ENCODE assay signal across 24 cellular contexts in the genomic region with DNA sequence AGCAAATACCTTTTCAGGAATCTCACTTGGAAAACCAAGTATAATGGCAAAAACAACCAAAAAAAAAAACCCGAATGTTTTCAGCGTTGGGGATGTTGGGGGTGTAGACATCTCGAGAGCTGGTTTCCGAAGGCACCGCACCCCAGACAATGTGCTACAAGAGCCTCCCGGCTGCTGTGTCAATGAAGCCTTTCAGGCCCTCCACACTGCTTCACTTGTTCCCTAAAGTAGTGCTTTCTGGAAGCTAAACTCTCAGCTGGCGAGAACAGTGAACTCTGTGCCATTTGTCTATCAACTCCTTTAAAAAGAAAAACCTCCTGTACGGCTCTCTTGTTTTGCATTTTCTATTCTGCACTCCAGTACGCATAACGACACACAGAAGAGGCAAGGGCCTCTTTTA. TPM values are rescaled to one million over a fixed set of nuclear protein-coding genes. Genes with fewer than 3 reads are reported as not detected.
DNase-seq lines count a peak whose midpoint lies in the region; ATAC-seq and TF ChIP-seq lines count a peak whose summit lies in the region.
"Had no signal": no experiment of that assay in that cellular context is flagged by ENCODE, and none has a peak within 500 bp of the region (broad histone marks: within the 10 kb centered on the region; RNA-seq: fewer than 3 reads in every experiment).

No MANE protein-coding gene starts in this region.

- H3K4me1 ChIP-seq in endodermal cell (ENCODE audit: control insufficient read depth, insufficient read depth, low read length), result no peaks in the 10 kb centered on the region
- peaks cover 5% of the 10 kb centered on the region for H3K4me1 ChIP-seq in CD8-positive, alpha-beta T cell (ENCODE audit: insufficient read depth, low read length)
- H3K4me1 ChIP-seq: psoas muscle had no signal

- POLR2A ChIA-PET in CD8-positive, alpha-beta T cell (lab: Charles Lee), result no interaction called here

- H3K36me3 Mint-ChIP-seq in endodermal cell (ENCODE audit: low read depth) (no peaks in the 10 kb centered on the region), neural crest cell (ENCODE audit: low read depth) (no peaks in the 10 kb centered on the region)
- H3K36me3 Mint-ChIP-seq in T-helper 2 cell treated with Interferon-gamma antibody and Interleukin-4, amounts not matched to agents 5 μg/mL and 100 μg/mL, for 36 hours (ENCODE audit: low read depth), result no peaks in the 10 kb centered on the region
- no peaks in the 10 kb centered on the region for H3K36me3 Mint-ChIP-seq in CD8-positive, alpha-beta T cell
- H3K36me3 Mint-ChIP-seq: activated naive CD8-positive, alpha-beta T cell treated with anti-CD3 and anti-CD28 coated beads for 36 hours had no signal

- no peaks in the 10 kb centered on the region for H3K36me3 ChIP-seq in endodermal cell (ENCODE audit: control insufficient read depth, insufficient read depth, low read length)
- H3K36me3 ChIP-seq in CD8-positive, alpha-beta T cell (ENCODE audit: insufficient read depth, low read length), result no peaks in the 10 kb centered on the region
- H3K36me3 ChIP-seq: suprapubic skin, vagina had no signal

- DNase-seq in RPMI7951 (ENCODE audit: low read depth) (peak; percentile 30), endodermal cell (no peak), neural crest cell (ENCODE audit: low read depth, low spot score) (no peak), superior temporal gyrus (ENCODE audit: extremely low spot score) (peak; percentile 83), NCI-H1694 (lab: John Stamatoyannopoulos, UW) (no peak)
- DNase-seq in T-helper 2 cell treated with Interferon-gamma antibody and Interleukin-4, amounts not matched to agents 5 μg/mL and 100 μg/mL, for 36 hours (ENCODE audit: low spot score), result no peak
- DNase-seq in CD8-positive, alpha-beta T cell, result no peak
- DNase-seq: activated CD4-positive, alpha-beta T cell treated with anti-CD3 and anti-CD28 coated beads, Interleukin-2, amount 50 U/mL, for 1 hour; activated naive CD8-positive, alpha-beta T cell treated with anti-CD3 and anti-CD28 coated beads for 36 hours; effector CD4-positive, alpha-beta T cell; foreskin fibroblast; left ventricle myocardium superior; NCI-H1105; NCI-H2029; NCI-H226; psoas muscle had no signal

- no peaks in the 10 kb centered on the region for H3K27me3 Mint-ChIP-seq in endodermal cell (ENCODE audit: insufficient read depth)
- H3K27me3 Mint-ChIP-seq in neural crest cell (ENCODE audit: low read depth), result no peaks in the 10 kb centered on the region
- H3K27me3 Mint-ChIP-seq in T-helper 2 cell treated with Interferon-gamma antibody and Interleukin-4, amounts not matched to agents 5 μg/mL and 100 μg/mL, for 36 hours (ENCODE audit: low read depth), result peaks cover 2% of the 10 kb centered on the region
- no peaks in the 10 kb centered on the region for H3K27me3 Mint-ChIP-seq in CD8-positive, alpha-beta T cell (ENCODE audit: low read depth)

- TF ChIP-seq CTCF in endodermal cell (conservative IDR thresholded peaks at IDR 0.05) (no peak), neural crest cell (conservative IDR thresholded peaks at IDR 0.05) (no peak)
- TF ChIP-seq CTCF in CD8-positive, alpha-beta T cell (IDR thresholded peaks at IDR 0.05), result no peak

- peak overlapping the region; percentile 82 for H3K27ac ChIP-seq in endodermal cell (ENCODE audit: low read depth, low read length)
- no peak overlapping the region for H3K27ac ChIP-seq in CD8-positive, alpha-beta T cell (ENCODE audit: low read depth, low read length)
- H3K27ac ChIP-seq: psoas muscle, skin epidermis, suprapubic skin, vagina, VCaP had no signal

- ATAC-seq in HG03175 (IDR thresholded peaks at IDR 0.05; ENCODE audit: unreplicated experiment), result no peak
- ATAC-seq in CD8-positive, alpha-beta T cell, result no peak
- ATAC-seq: left ventricle myocardium superior, psoas muscle, SK-N-SH treated with all-trans-retinoic acid at 6 μM for 48 hours had no signal

- no peaks in the 10 kb centered on the region for H3K9me3 Mint-ChIP-seq in endodermal cell
- H3K9me3 Mint-ChIP-seq in neural crest cell, result no peaks in the 10 kb centered on the region
- H3K9me3 Mint-ChIP-seq in T-helper 2 cell treated with Interferon-gamma antibody and Interleukin-4, amounts not matched to agents 5 μg/mL and 100 μg/mL, for 36 hours, result no peaks in the 10 kb centered on the region
- H3K9me3 Mint-ChIP-seq in CD8-positive, alpha-beta T cell, result no peaks in the 10 kb centered on the region
- H3K9me3 Mint-ChIP-seq: activated naive CD8-positive, alpha-beta T cell treated with anti-CD3 and anti-CD28 coated beads for 36 hours; activated T-helper 2 cell treated with anti-CD3 and anti-CD28 coated beads, Interferon-gamma antibody, Interleukin-2, Interleukin-4, amounts not matched to agents 10 μg/mL and 5 μg/mL and 100 μg/mL, durations not matched to agents 14 hours and 24 hours and 36 hours; nephron had no signal

- 80 to 90% methylated on average over 8 to 10 of the region's 10 CpGs for WGBS in endodermal cell (ENCODE audit: insufficient coverage in 1 of 2, insufficient read length in 1 of 2), 2 experiments

- no peaks in the 10 kb centered on the region for H3K9me3 ChIP-seq in endodermal cell (ENCODE audit: control insufficient read depth, low read length)
- no peaks in the 10 kb centered on the region for H3K9me3 ChIP-seq in CD8-positive, alpha-beta T cell (ENCODE audit: low read length)
- H3K9me3 ChIP-seq: psoas muscle, suprapubic skin, vagina had no signal

- no peaks in the 10 kb centered on the region for H3K4me1 Mint-ChIP-seq in endodermal cell
- peaks cover 45% of the 10 kb centered on the region for H3K4me1 Mint-ChIP-seq in neural crest cell
- H3K4me1 Mint-ChIP-seq in T-helper 2 cell treated with Interferon-gamma antibody and Interleukin-4, amounts not matched to agents 5 μg/mL and 100 μg/mL, for 36 hours (ENCODE audit: low read depth), result peaks cover 6% of the 10 kb centered on the region
- peaks cover 4% of the 10 kb centered on the region for H3K4me1 Mint-ChIP-seq in CD8-positive, alpha-beta T cell (ENCODE audit: low read depth)

- no peak overlapping the region for H3K4me3 ChIP-seq in endodermal cell (ENCODE audit: low read length)
- no peak overlapping the region for H3K4me3 ChIP-seq in CD8-positive, alpha-beta T cell (ENCODE audit: low read depth, low read length)
- H3K4me3 ChIP-seq: psoas muscle, skin epidermis, suprapubic skin, vagina had no signal

- H3K9ac ChIP-seq in endodermal cell (ENCODE audit: extremely low read depth, low read length, poor library complexity, severe bottlenecking), result no peak overlapping the region

- CTCF ChIA-PET in CD8-positive, alpha-beta T cell (lab: Charles Lee), result interaction anchor here (1.2 to 2.1 kb wide), 3 partner anchors 107 to 220 kb away, joined by 3 to 6 read pairs (median 6); no protein-coding TSS in a partner anchor

- H3K27me3 ChIP-seq in endodermal cell (ENCODE audit: control insufficient read depth, insufficient read depth, low read length, poor library complexity, severe bottlenecking), result no peaks in the 10 kb centered on the region
- H3K27me3 ChIP-seq in CD8-positive, alpha-beta T cell (ENCODE audit: insufficient read depth, low read length), result no peaks in the 10 kb centered on the region
- H3K27me3 ChIP-seq: suprapubic skin, vagina had no signal

- intact Hi-C loops in CD8-positive, alpha-beta T cell (cut with DNase I, micrococcal nuclease), result no loop called here

- H3K4me3 Mint-ChIP-seq in endodermal cell (no peak overlapping the region), neural crest cell (peak overlapping the region; percentile 55)
- H3K4me3 Mint-ChIP-seq in T-helper 2 cell treated with Interferon-gamma antibody and Interleukin-4, amounts not matched to agents 5 μg/mL and 100 μg/mL, for 36 hours, result no peak overlapping the region
- H3K4me3 Mint-ChIP-seq in CD8-positive, alpha-beta T cell, result no peak overlapping the region
- H3K4me3 Mint-ChIP-seq: activated naive CD8-positive, alpha-beta T cell treated with anti-CD3 and anti-CD28 coated beads for 36 hours; nephron had no signal

- H3K27ac Mint-ChIP-seq in endodermal cell (no peak overlapping the region), neural crest cell (ENCODE audit: unreplicated experiment) (peak overlapping the region; percentile 32)
- H3K27ac Mint-ChIP-seq in T-helper 2 cell treated with Interferon-gamma antibody and Interleukin-4, amounts not matched to agents 5 μg/mL and 100 μg/mL, for 36 hours, result no peak overlapping the region
- H3K27ac Mint-ChIP-seq in CD8-positive, alpha-beta T cell, result no peak overlapping the region
- H3K27ac Mint-ChIP-seq: activated naive CD8-positive, alpha-beta T cell treated with anti-CD3 and anti-CD28 coated beads for 36 hours; activated T-helper 2 cell treated with anti-CD3 and anti-CD28 coated beads, Interferon-gamma antibody, Interleukin-2, Interleukin-4, amounts not matched to agents 10 μg/mL and 5 μg/mL and 100 μg/mL, durations not matched to agents 14 hours and 24 hours and 36 hours; nephron had no signal

RNA-seq across cellular contexts. Expression of gene PLEKHO1, which starts 32.5 kb away (rescaled TPM):
- total RNA-seq in RPMI7951 (2014; rRNA removed; shearing (Covaris generic)), result 31.9 and 36.2 TPM in 2 replicates
- 10 to 100 TPM; 42.9 to 46.0 TPM for total RNA-seq in endodermal cell
- 69.7 TPM for polyA plus RNA-seq in endodermal cell (2013, experiment 1 of 2)
- 66.1 TPM for polyA plus RNA-seq in endodermal cell (2013, experiment 2 of 2)
- 106 and 113 TPM in 2 replicates for total RNA-seq in neural crest cell
- total RNA-seq in CD8-positive, alpha-beta T cell, result 10 to 100 TPM; 82.5 to 90.1 TPM

RNA-seq across cellular contexts. Expression of gene ANP32E, which starts 53.7 kb away (rescaled TPM):
- total RNA-seq in RPMI7951 (2014; rRNA removed; shearing (Covaris generic)), result 41.5 and 45.1 TPM in 2 replicates
- total RNA-seq in endodermal cell (10 to 100 TPM; 59.2 to 78.1 TPM), neural crest cell (110 and 114 TPM in 2 replicates)
- polyA plus RNA-seq in endodermal cell (2013, experiment 1 of 2), result 112 TPM
- 116 TPM for polyA plus RNA-seq in endodermal cell (2013, experiment 2 of 2)
- total RNA-seq in CD8-positive, alpha-beta T cell, result 10 to 100 TPM; 30.6 to 35.0 TPM

Comparison
In these comparisons a context has a peak if more than half of its experiments do, and no peak if none do; other contexts are left out.
1. DNase-seq: peak in RPMI7951 (single experiment) and superior temporal gyrus (single experiment); none in endodermal cell (single experiment), neural crest cell (single experiment), T-helper 2 cell treated with Interferon-gamma antibody and Interleukin-4, amounts not matched to agents 5 μg/mL and 100 μg/mL, for 36 hours (single experiment), NCI-H1694 (single experiment) and CD8-positive, alpha-beta T cell (0 of 7).